Comparison of ENCODE assay signal across 8 cellular contexts in the genomic region with DNA sequence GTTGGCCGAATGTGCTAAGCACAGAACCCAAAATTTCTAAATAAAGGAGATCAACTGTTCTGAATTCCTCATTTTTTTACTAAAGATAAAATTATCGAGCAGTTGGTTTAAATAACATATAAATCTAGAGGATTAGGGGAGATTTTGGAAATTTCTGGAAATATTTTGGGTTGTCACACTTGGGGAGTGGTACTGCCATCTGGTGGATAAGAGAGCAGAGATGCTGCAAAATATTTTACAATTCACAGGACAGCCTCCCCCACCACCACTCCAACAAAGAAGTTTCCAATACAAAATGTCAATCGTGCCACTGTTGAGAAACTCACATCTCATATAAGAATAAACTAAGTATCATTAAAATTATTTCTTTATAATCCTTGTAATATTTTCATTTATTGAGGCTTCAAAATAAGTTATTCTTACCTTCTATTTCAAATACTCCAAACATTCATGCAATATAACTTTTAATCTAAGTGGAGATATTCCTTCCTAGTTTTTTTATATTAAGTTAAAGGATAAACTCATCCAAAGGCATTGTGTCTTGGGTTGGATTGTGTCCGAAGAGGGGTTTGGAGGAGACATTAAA. TPM values are rescaled to one million over a fixed set of nuclear protein-coding genes. Genes with fewer than 3 reads are reported as not detected.
A peak's percentile ranks its signal among the peaks of the same experiment; 100 is the strongest.
DNase-seq lines count a peak whose midpoint lies in the region; ATAC-seq and TF ChIP-seq lines count a peak whose summit lies in the region.

No MANE protein-coding gene starts in this region.

- H3K4me3 ChIP-seq in smooth muscle cell: no peak overlapping the region

- no peaks in the 10 kb centered on the region for H3F3A ChIP-seq in smooth muscle cell (ENCODE audit: low read depth)

- no peaks in the 10 kb centered on the region for H3K9me3 ChIP-seq in smooth muscle cell (replicated peaks; ENCODE audit: low read depth)

- peaks cover 3% of the 10 kb centered on the region for H3K27me3 Mint-ChIP-seq in glutamatergic neuron (ENCODE audit: unreplicated experiment)
- H3K27me3 Mint-ChIP-seq in stimulated activated memory B cell treated with anti-CD40 and anti-IgM and Interleukin-4, amounts not matched to agents 10 μg/mL and 1 μg/mL and 100 μg/mL, for 72 hours: peaks cover 22% of the 10 kb centered on the region

- H4K20me1 ChIP-seq in smooth muscle cell (ENCODE audit: low read depth): no peaks in the 10 kb centered on the region

- H3K4me3 Mint-ChIP-seq in glutamatergic neuron (ENCODE audit: unreplicated experiment): no peak overlapping the region
- no peak overlapping the region for H3K4me3 Mint-ChIP-seq in stimulated activated memory B cell treated with anti-CD40 and anti-IgM and Interleukin-4, amounts not matched to agents 10 μg/mL and 1 μg/mL and 100 μg/mL, for 72 hours

- no peaks in the 10 kb centered on the region for H3K79me2 ChIP-seq in smooth muscle cell (ENCODE audit: low read depth)

- TF ChIP-seq CTCF in glutamatergic neuron (IDR thresholded peaks at IDR 0.05; ENCODE audit: partially characterized antibody, unreplicated experiment) (peak; percentile 60), smooth muscle cell (IDR thresholded peaks at IDR 0.05; ENCODE audit: borderline replicate concordance, insufficient read depth, poor library complexity, severe bottlenecking) (peak; percentile 66)

- peak; percentile 58 for DNase-seq in NCI-H82 (lab: John Stamatoyannopoulos, UW)
- no peak for DNase-seq in NCI-H82 treated with DMSO at 0.1 percent for 48 hours (lab: John Stamatoyannopoulos, UW; ENCODE audit: unreplicated experiment)
- no peak for DNase-seq in glutamatergic neuron
- no peak for DNase-seq in smooth muscle cell (lab: John Stamatoyannopoulos, UW; ENCODE audit: unreplicated experiment)
- DNase-seq in central memory CD4-positive, alpha-beta T cell: no peak
- no peak for DNase-seq in occipital lobe (lab: John Stamatoyannopoulos, UW)

- no peak overlapping the region for H3K27ac Mint-ChIP-seq in glutamatergic neuron (ENCODE audit: unreplicated experiment)
- H3K27ac Mint-ChIP-seq in stimulated activated memory B cell treated with anti-CD40 and anti-IgM and Interleukin-4, amounts not matched to agents 10 μg/mL and 1 μg/mL and 100 μg/mL, for 72 hours: no peak overlapping the region

- 46% methylated on average over 4 of the region's 4 CpGs for WGBS in smooth muscle cell (ENCODE audit: low lambda C conversion rate)

- no peaks in the 10 kb centered on the region for H3K36me3 Mint-ChIP-seq in glutamatergic neuron (ENCODE audit: unreplicated experiment)
- no peaks in the 10 kb centered on the region for H3K36me3 Mint-ChIP-seq in stimulated activated memory B cell treated with anti-CD40 and anti-IgM and Interleukin-4, amounts not matched to agents 10 μg/mL and 1 μg/mL and 100 μg/mL, for 72 hours

- H3K27me3 ChIP-seq in smooth muscle cell (ENCODE audit: low read depth): no peaks in the 10 kb centered on the region

- no peaks in the 10 kb centered on the region for H3K4me1 Mint-ChIP-seq in glutamatergic neuron (ENCODE audit: low read depth, unreplicated experiment)
- H3K4me1 Mint-ChIP-seq in stimulated activated memory B cell treated with anti-CD40 and anti-IgM and Interleukin-4, amounts not matched to agents 10 μg/mL and 1 μg/mL and 100 μg/mL, for 72 hours: peaks cover 6% of the 10 kb centered on the region

- no peak overlapping the region for H3K27ac ChIP-seq in smooth muscle cell (ENCODE audit: low read depth)

- no peak overlapping the region for H2AFZ ChIP-seq in smooth muscle cell (ENCODE audit: low read depth)

- no peak overlapping the region for H3K9ac ChIP-seq in smooth muscle cell (ENCODE audit: low read depth)

- no peaks in the 10 kb centered on the region for H3K4me1 ChIP-seq in smooth muscle cell (ENCODE audit: low read depth)

- H3K9me3 Mint-ChIP-seq in glutamatergic neuron (ENCODE audit: unreplicated experiment): no peaks in the 10 kb centered on the region
- peaks cover 3% of the 10 kb centered on the region for H3K9me3 Mint-ChIP-seq in stimulated activated memory B cell treated with anti-CD40 and anti-IgM and Interleukin-4, amounts not matched to agents 10 μg/mL and 1 μg/mL and 100 μg/mL, for 72 hours

- no peak overlapping the region for H3K4me2 ChIP-seq in smooth muscle cell

- no peaks in the 10 kb centered on the region for H3K36me3 ChIP-seq in smooth muscle cell (ENCODE audit: low read depth)

- peak; percentile 70 for ATAC-seq in SK-N-SH treated with all-trans-retinoic acid at 6 μM for 48 hours
- no peak for ATAC-seq in stimulated activated memory B cell treated with anti-CD40 and anti-IgM and Interleukin-4, amounts not matched to agents 10 μg/mL and 1 μg/mL and 100 μg/mL, for 72 hours

TF ChIP-seq in SK-N-SH treated with all-trans-retinoic acid at 6 μM for 48 hours, 23 proteins besides CTCF, POLR2A, EP300 and RAD21 (continues in another document):
- TF ChIP-seq ESRRG (CRISPR knock-in tag; IDR thresholded peaks at IDR 0.05) (no peak), CSRNP3 (CRISPR knock-in tag; IDR thresholded peaks at IDR 0.05) (no peak), TOX (CRISPR knock-in tag; IDR thresholded peaks at IDR 0.05; ENCODE audit: borderline replicate concordance) (no peak), GLIS3 (CRISPR knock-in tag; IDR thresholded peaks at IDR 0.05) (no peak), ISL1 (CRISPR knock-in tag; IDR thresholded peaks at IDR 0.05) (no peak), ZFP3 (CRISPR knock-in tag; IDR thresholded peaks at IDR 0.05) (no peak), ZFP30 (CRISPR knock-in tag; IDR thresholded peaks at IDR 0.05) (no peak), CREB5 (CRISPR knock-in tag; IDR thresholded peaks at IDR 0.05; ENCODE audit: low read depth) (no peak), ARNTL (CRISPR knock-in tag; IDR thresholded peaks at IDR 0.05; ENCODE audit: borderline replicate concordance, low read depth) (no peak), PPARA (CRISPR knock-in tag; IDR thresholded peaks at IDR 0.05; ENCODE audit: borderline replicate concordance) (no peak), ZNF70 (CRISPR knock-in tag; IDR thresholded peaks at IDR 0.05) (no peak), SNAI2 (CRISPR knock-in tag; IDR thresholded peaks at IDR 0.05) (no peak)
- TF ChIP-seq, protein P1, sequence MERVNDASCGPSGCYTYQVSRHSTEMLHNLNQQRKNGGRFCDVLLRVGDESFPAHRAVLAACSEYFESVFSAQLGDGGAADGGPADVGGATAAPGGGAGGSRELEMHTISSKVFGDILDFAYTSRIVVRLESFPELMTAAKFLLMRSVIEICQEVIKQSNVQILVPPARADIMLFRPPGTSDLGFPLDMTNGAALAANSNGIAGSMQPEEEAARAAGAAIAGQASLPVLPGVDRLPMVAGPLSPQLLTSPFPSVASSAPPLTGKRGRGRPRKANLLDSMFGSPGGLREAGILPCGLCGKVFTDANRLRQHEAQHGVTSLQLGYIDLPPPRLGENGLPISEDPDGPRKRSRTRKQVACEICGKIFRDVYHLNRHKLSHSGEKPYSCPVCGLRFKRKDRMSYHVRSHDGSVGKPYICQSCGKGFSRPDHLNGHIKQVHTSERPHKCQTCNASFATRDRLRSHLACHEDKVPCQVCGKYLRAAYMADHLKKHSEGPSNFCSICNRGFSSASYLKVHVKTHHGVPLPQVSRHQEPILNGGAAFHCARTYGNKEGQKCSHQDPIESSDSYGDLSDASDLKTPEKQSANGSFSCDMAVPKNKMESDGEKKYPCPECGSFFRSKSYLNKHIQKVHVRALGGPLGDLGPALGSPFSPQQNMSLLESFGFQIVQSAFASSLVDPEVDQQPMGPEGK (CRISPR knock-in tag; IDR thresholded peaks at IDR 0.05; ENCODE audit: borderline replicate concordance): no peak

RNA-seq across cellular contexts. Expression of gene ABCA8, which starts 17.0 kb away (rescaled TPM):
- total RNA-seq in glutamatergic neuron (ENCODE audit: unreplicated experiment) (not detected), smooth muscle cell (6.9 TPM in 2 replicates), occipital lobe (3.9 TPM)
- polyA plus RNA-seq in smooth muscle cell: 1.3 and 1.7 TPM in 2 replicates
